ENCODE assay signal across 1 cellular context in genomic region chr9:124214116-124214515, GRCh38.
TF ChIP-seq lines count a peak whose summit lies in the region.

No MANE protein-coding gene starts in this region.

TF ChIP-seq in GM12878, 131 proteins besides CTCF, POLR2A, EP300 and RAD21 (continued from another document):
- TF ChIP-seq SPI1 (IDR thresholded peaks at IDR 0.05; ENCODE audit: borderline replicate concordance, insufficient read depth, low read depth, low read length): peak; percentile 53; the same call in 1 of the 2 replicates
